20 cellular contexts compared by ENCODE assay signal in genomic region chr17:80349437-80350160, GRCh38.
DNase-seq lines count a peak whose midpoint lies in the region; ATAC-seq and TF ChIP-seq lines count a peak whose summit lies in the region.
"Had no signal": no experiment of that assay in that cellular context is flagged by ENCODE, and none has a peak within 500 bp of the region (broad histone marks: within the 10 kb centered on the region; RNA-seq: fewer than 3 reads in every experiment).

No MANE protein-coding gene starts in this region.

- POLR2A ChIA-PET in activated CD4-positive, alpha-beta memory T cell treated with anti-CD3 and anti-CD28 coated beads for 36 hours (lab: Charles Lee) = no interaction called here
- POLR2A ChIA-PET in PC-3 (lab: Charles Lee; ENCODE audit: unreplicated experiment) = no interaction called here

- no peaks in the 10 kb centered on the region for H3K9me3 Mint-ChIP-seq in activated CD4-positive, alpha-beta memory T cell treated with anti-CD3 and anti-CD28 coated beads for 36 hours
- H3K9me3 Mint-ChIP-seq in endothelial cell (ENCODE audit: unreplicated experiment) = no peaks in the 10 kb centered on the region
- no peaks in the 10 kb centered on the region for H3K9me3 Mint-ChIP-seq in stimulated activated naive B cell treated with anti-CD40 and anti-IgM and Interleukin-4, amounts not matched to agents 10 μg/mL and 1 μg/mL and 100 μg/mL, for 72 hours
- H3K9me3 Mint-ChIP-seq: activated naive CD4-positive, alpha-beta T cell treated with anti-CD3 and anti-CD28 coated beads, Interleukin-2, amount 10 ng/mL, durations not matched to agents 7 days and 5 days; nephron had no signal

- no peaks in the 10 kb centered on the region; the same call in 1 of the 2 replicates for H3K4me1 ChIP-seq in PC-3 (ENCODE audit: insufficient read depth, low read length)
- H3K4me1 ChIP-seq: heart right ventricle, prostate gland, suprapubic skin had no signal

- H3K27ac Mint-ChIP-seq in activated CD4-positive, alpha-beta memory T cell treated with anti-CD3 and anti-CD28 coated beads for 36 hours = peak overlapping the region; percentile 69
- H3K27ac Mint-ChIP-seq in endothelial cell (ENCODE audit: unreplicated experiment) = no peak overlapping the region
- peak overlapping the region; percentile 33 for H3K27ac Mint-ChIP-seq in stimulated activated naive B cell treated with anti-CD40 and anti-IgM and Interleukin-4, amounts not matched to agents 10 μg/mL and 1 μg/mL and 100 μg/mL, for 72 hours
- H3K27ac Mint-ChIP-seq: activated naive CD4-positive, alpha-beta T cell treated with anti-CD3 and anti-CD28 coated beads, Interleukin-2, amount 10 ng/mL, durations not matched to agents 7 days and 5 days; nephron had no signal

- BruUV-seq in PC-3 (replicated peaks; lab: Mats Ljungman, UMichigan) = no TSS peak

- TF ChIP-seq CTCF in endothelial cell (IDR thresholded peaks at IDR 0.05; ENCODE audit: unreplicated experiment) (no peak), PC-3 (conservative IDR thresholded peaks at IDR 0.05; ENCODE audit: low read depth, low read length) (no peak)

- CTCF ChIA-PET in activated CD4-positive, alpha-beta memory T cell treated with anti-CD3 and anti-CD28 coated beads for 36 hours (lab: Charles Lee) = interaction anchor here (0.6 kb wide), 1 partner anchor 1055 kb away, joined by 3 read pairs; no protein-coding TSS in a partner anchor
- CTCF ChIA-PET in PC-3 (lab: Charles Lee) = no interaction called here

- peak; percentile 25 to 95 for ATAC-seq in stimulated activated naive B cell treated with anti-CD40 and anti-IgM and Interleukin-4, amounts not matched to agents 10 μg/mL and 1 μg/mL and 100 μg/mL, for 72 hours (replicated peaks)
- ATAC-seq in GM18498 (IDR thresholded peaks at IDR 0.05; ENCODE audit: unreplicated experiment) (no peak), PC-3 (no peak)
- ATAC-seq: left colon had no signal

- no peak overlapping the region for H3K4me3 ChIP-seq in PC-3 (ENCODE audit: low read length)
- H3K4me3 ChIP-seq: heart right ventricle, prostate gland, suprapubic skin had no signal

- DNase-seq in activated effector memory CD4-positive, alpha-beta T cell treated with anti-CD3 and anti-CD28 coated beads, Interleukin-2, amount 50 U/mL, for 16 hours = peak; percentile 50
- DNase-seq in activated effector memory CD4-positive, alpha-beta T cell treated with Interleukin-2 at 50 U/mL for 16 hours = no peak
- DNase-seq in activated CD4-positive, alpha-beta memory T cell treated with anti-CD3 and anti-CD28 coated beads for 36 hours = no peak
- no peak for DNase-seq in endothelial cell (ENCODE audit: low spot score)
- DNase-seq in stimulated activated naive B cell treated with anti-CD40 and anti-IgM and Interleukin-4, amounts not matched to agents 10 μg/mL and 1 μg/mL and 100 μg/mL, for 72 hours = no peak
- no peak for DNase-seq in 8988T
- no peak for DNase-seq in PC-3
- DNase-seq: activated CD8-positive, alpha-beta memory T cell treated with anti-CD3 and anti-CD28 coated beads, Interleukin-2, amount 50 U/mL, for 4 hours; heart right ventricle; left colon; NCI-H1694; NCI-H2171 treated with DMSO at 0.1 percent for 48 hours; NCI-H524 treated with DMSO at 0.1 percent for 48 hours; RPMI8226 had no signal

- no peak overlapping the region for H3K9ac ChIP-seq in PC-3 (ENCODE audit: low read length)

- H3K4me2 ChIP-seq in PC-3 (ENCODE audit: low read length) = no peak overlapping the region

- no peak overlapping the region for H2AFZ ChIP-seq in PC-3 (ENCODE audit: low read length)

- peaks cover 90% of the 10 kb centered on the region for H3K36me3 Mint-ChIP-seq in activated CD4-positive, alpha-beta memory T cell treated with anti-CD3 and anti-CD28 coated beads for 36 hours
- H3K36me3 Mint-ChIP-seq in endothelial cell (ENCODE audit: low read depth, unreplicated experiment) = peaks cover 84% of the 10 kb centered on the region
- H3K36me3 Mint-ChIP-seq in stimulated activated naive B cell treated with anti-CD40 and anti-IgM and Interleukin-4, amounts not matched to agents 10 μg/mL and 1 μg/mL and 100 μg/mL, for 72 hours = peaks cover 62 to 85% of the 10 kb centered on the region in 2 donors

- no peaks in the 10 kb centered on the region for H3K9me2 ChIP-seq in PC-3 (replicated peaks; ENCODE audit: low read length)

- intact Hi-C loops in activated CD4-positive, alpha-beta memory T cell treated with anti-CD3 and anti-CD28 coated beads for 36 hours (cut with micrococcal nuclease) = loop anchor here (10.0 kb wide), 1 partner anchor 55 kb away; no protein-coding TSS in a partner anchor
- intact Hi-C loops in PC-3 (cut with micrococcal nuclease) = no loop called here

- no peaks in the 10 kb centered on the region for H3F3A ChIP-seq in PC-3 (ENCODE audit: low read length, unreplicated experiment)

- no peaks in the 10 kb centered on the region for H3K9me3 ChIP-seq in PC-3 (ENCODE audit: low read length)
- H3K9me3 ChIP-seq: heart right ventricle, prostate gland, suprapubic skin had no signal

- peaks cover 78% of the 10 kb centered on the region for H3K36me3 ChIP-seq in PC-3 (ENCODE audit: low read depth, low read length)

- no peaks in the 10 kb centered on the region for H3K79me2 ChIP-seq in PC-3 (ENCODE audit: low read length)

- no peak overlapping the region for H3K4me3 Mint-ChIP-seq in activated CD4-positive, alpha-beta memory T cell treated with anti-CD3 and anti-CD28 coated beads for 36 hours
- H3K4me3 Mint-ChIP-seq in endothelial cell (ENCODE audit: unreplicated experiment) = peak overlapping the region; percentile 52
- peak overlapping the region; percentile 23 to 48 for H3K4me3 Mint-ChIP-seq in stimulated activated naive B cell treated with anti-CD40 and anti-IgM and Interleukin-4, amounts not matched to agents 10 μg/mL and 1 μg/mL and 100 μg/mL, for 72 hours
- H3K4me3 Mint-ChIP-seq: activated naive CD4-positive, alpha-beta T cell treated with anti-CD3 and anti-CD28 coated beads, Interleukin-2, amount 10 ng/mL, durations not matched to agents 7 days and 5 days; nephron had no signal

- no peak overlapping the region for H3K27ac ChIP-seq in PC-3 (ENCODE audit: low read length)
- H3K27ac ChIP-seq: C4-2B, heart right ventricle, prostate gland, suprapubic skin had no signal

- no peaks in the 10 kb centered on the region for H3K27me3 ChIP-seq in PC-3 (ENCODE audit: low read length)
- H3K27me3 ChIP-seq: heart right ventricle, suprapubic skin had no signal

- H4K20me1 ChIP-seq in PC-3 (ENCODE audit: low read length) = no peaks in the 10 kb centered on the region

- peaks cover 8% of the 10 kb centered on the region for H3K4me1 Mint-ChIP-seq in activated CD4-positive, alpha-beta memory T cell treated with anti-CD3 and anti-CD28 coated beads for 36 hours (ENCODE audit: low read depth)
- peaks cover 3% of the 10 kb centered on the region for H3K4me1 Mint-ChIP-seq in endothelial cell (ENCODE audit: unreplicated experiment)
- peaks cover 12 to 21% of the 10 kb centered on the region in 2 donors for H3K4me1 Mint-ChIP-seq in stimulated activated naive B cell treated with anti-CD40 and anti-IgM and Interleukin-4, amounts not matched to agents 10 μg/mL and 1 μg/mL and 100 μg/mL, for 72 hours
- H3K4me1 Mint-ChIP-seq: activated naive CD4-positive, alpha-beta T cell treated with anti-CD3 and anti-CD28 coated beads, Interleukin-2, amount 10 ng/mL, durations not matched to agents 7 days and 5 days; nephron had no signal

- H3K27me3 Mint-ChIP-seq in activated CD4-positive, alpha-beta memory T cell treated with anti-CD3 and anti-CD28 coated beads for 36 hours = no peaks in the 10 kb centered on the region
- H3K27me3 Mint-ChIP-seq in endothelial cell (ENCODE audit: unreplicated experiment) = peaks cover 7% of the 10 kb centered on the region
- no peaks in the 10 kb centered on the region for H3K27me3 Mint-ChIP-seq in stimulated activated naive B cell treated with anti-CD40 and anti-IgM and Interleukin-4, amounts not matched to agents 10 μg/mL and 1 μg/mL and 100 μg/mL, for 72 hours
- H3K27me3 Mint-ChIP-seq: activated naive CD4-positive, alpha-beta T cell treated with anti-CD3 and anti-CD28 coated beads, Interleukin-2, amount 10 ng/mL, durations not matched to agents 7 days and 5 days had no signal

Comparison
In these comparisons a context has a peak if more than half of its experiments do, and no peak if none do; other contexts are left out.
1. ATAC-seq: peak in stimulated activated naive B cell treated with anti-CD40 and anti-IgM and Interleukin-4, amounts not matched to agents 10 μg/mL and 1 μg/mL and 100 μg/mL, for 72 hours (2 of 2); none in GM18498 (single experiment) and PC-3 (single experiment).